In the genomic region with DNA sequence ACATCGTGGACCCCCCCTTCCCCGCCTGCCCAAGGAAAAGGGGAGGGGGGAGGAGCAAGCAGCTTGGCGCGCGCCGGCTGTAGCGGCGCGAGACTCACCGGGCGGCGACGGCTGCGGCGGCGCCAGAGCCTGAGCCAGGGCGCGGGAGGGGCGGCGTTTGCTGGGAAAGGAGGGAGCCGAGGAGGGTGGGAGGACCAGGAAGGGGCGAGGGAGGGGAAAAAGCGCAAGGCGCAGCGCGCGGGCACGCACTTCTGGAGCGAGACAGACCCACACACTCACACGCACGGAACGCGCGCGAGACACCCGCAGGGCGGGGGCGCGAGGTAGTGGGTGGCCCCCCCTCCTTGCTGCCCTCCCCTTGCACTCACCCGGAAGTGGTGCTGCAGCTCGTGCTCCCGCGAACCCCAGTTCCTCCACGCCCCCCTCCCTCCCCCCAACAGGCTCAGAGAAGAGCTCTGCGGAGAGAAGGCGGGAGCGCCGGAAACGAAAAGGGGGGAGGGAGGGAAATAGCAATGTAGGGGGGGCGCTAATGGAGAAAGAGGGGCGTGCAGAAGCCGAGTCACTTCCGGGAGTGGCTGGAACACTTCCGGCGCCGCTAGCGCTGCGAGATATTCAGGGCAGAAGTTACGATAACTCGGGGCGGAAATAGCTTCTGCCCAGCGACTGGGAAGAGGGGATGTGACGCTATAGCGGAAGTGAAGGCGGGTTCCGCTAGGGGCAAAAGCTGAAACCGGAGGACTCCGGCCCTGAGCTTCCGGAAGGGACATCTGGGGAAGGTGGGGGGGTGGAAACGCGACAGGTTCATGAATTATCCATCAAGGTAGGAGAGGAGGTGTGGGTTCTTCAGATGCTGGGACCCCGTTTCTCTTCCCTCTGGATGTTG, we compare ENCODE assay signal across 1 cellular context.
TF ChIP-seq lines count a peak whose summit lies in the region.

A gene (minus strand): TSS at position 376 of the 883 bp plus-strand sequence. CDS start 9,855 bp downstream, outside the sequence.

TF ChIP-seq in GM12878, 131 proteins besides CTCF, POLR2A, EP300 and RAD21 (continued from another document):
- TF ChIP-seq, protein P1, sequence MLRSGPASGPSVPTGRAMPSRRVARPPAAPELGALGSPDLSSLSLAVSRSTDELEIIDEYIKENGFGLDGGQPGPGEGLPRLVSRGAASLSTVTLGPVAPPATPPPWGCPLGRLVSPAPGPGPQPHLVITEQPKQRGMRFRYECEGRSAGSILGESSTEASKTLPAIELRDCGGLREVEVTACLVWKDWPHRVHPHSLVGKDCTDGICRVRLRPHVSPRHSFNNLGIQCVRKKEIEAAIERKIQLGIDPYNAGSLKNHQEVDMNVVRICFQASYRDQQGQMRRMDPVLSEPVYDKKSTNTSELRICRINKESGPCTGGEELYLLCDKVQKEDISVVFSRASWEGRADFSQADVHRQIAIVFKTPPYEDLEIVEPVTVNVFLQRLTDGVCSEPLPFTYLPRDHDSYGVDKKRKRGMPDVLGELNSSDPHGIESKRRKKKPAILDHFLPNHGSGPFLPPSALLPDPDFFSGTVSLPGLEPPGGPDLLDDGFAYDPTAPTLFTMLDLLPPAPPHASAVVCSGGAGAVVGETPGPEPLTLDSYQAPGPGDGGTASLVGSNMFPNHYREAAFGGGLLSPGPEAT (IDR thresholded peaks at IDR 0.05; ENCODE audit: low read depth), result peak; percentile 58; the same call in 1 of the 2 replicates
- peak; percentile 65 for TF ChIP-seq TAF1 (IDR thresholded peaks at IDR 0.05; ENCODE audit: borderline replicate concordance, low read depth, low read length)
- TF ChIP-seq POLR2AphosphoS5 (IDR thresholded peaks at IDR 0.05; ENCODE audit: low read length), result peak; percentile 76
- peak; percentile 66; the same call in 1 of the 2 replicates for TF ChIP-seq SPI1 (IDR thresholded peaks at IDR 0.05; ENCODE audit: borderline replicate concordance, insufficient read depth, low read depth, low read length)
- no peak for TF ChIP-seq SUPT20H (IDR thresholded peaks at IDR 0.05; ENCODE audit: borderline replicate concordance, control insufficient read depth, low read depth, low read length)
- TF ChIP-seq ZNF622 (IDR thresholded peaks at IDR 0.05), result no peak
- peak; percentile 63 for TF ChIP-seq POLR2AphosphoS2 (IDR thresholded peaks at IDR 0.05; ENCODE audit: low read depth, low read length)
